In the genomic region with DNA sequence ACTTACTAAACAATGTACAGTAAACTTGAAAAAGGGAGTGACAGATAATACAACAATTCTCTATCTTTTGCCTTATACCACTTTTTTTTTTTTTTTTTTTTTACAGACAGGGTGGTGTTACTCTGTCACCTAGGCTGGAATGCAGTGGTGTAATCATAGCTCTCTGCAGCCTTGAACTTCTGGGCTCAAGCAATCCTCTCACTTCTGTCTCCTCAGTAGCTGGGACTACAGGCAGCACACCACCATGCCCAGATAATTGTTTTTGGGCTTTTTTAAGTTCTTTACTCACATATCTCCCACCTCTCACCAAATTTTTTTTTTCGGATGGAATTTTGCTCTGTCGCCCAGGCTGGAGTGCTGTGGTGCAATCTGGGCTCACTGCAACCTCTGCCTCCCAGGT, we compare ENCODE assay signal across 28 cellular contexts.
"Had no signal": no experiment of that assay in that cellular context is flagged by ENCODE, and none has a peak within 500 bp of the region (broad histone marks: within the 10 kb centered on the region; RNA-seq: fewer than 3 reads in every experiment).

No MANE protein-coding gene starts in this region.

- DNase-seq: activated CD4-positive, alpha-beta memory T cell treated with anti-CD3 and anti-CD28 coated beads for 36 hours; activated CD4-positive, alpha-beta T cell treated with anti-CD3 and anti-CD28 coated beads for 1 hour; activated CD4-positive, alpha-beta T cell treated with anti-CD3 and anti-CD28 coated beads for 48 hours; activated CD8-positive, alpha-beta memory T cell treated with anti-CD3 and anti-CD28 coated beads, Interleukin-2, amount 10 ng/mL, durations not matched to agents 7 days and 5 days; activated CD8-positive, alpha-beta memory T cell treated with anti-CD3 and anti-CD28 coated beads, Interleukin-2, amount 50 U/mL, for 4 hours; activated CD8-positive, alpha-beta T cell treated with anti-CD3 and anti-CD28 coated beads, Interleukin-2, amount 10 ng/mL, durations not matched to agents 7 days and 5 days; activated effector memory CD4-positive, alpha-beta T cell treated with anti-CD3 and anti-CD28 coated beads, Interleukin-2, amount 50 U/mL, for 16 hours; activated naive CD4-positive, alpha-beta T cell treated with anti-CD3 and anti-CD28 coated beads for 36 hours; activated naive CD8-positive, alpha-beta T cell treated with anti-CD3 and anti-CD28 coated beads for 36 hours; activated naive CD8-positive, alpha-beta T cell treated with anti-CD3 and anti-CD28 coated beads, Interleukin-2, amount 50 U/mL, for 24 hours; activated T-cell treated with anti-CD3 and anti-CD28 coated beads, Interleukin-2, amount 50 U/mL, for 1 hour; activated T-cell treated with anti-CD3 and anti-CD28 coated beads, Interleukin-2, amount 50 U/mL, for 48 hours; amygdala; aorta; body of pancreas; caudate nucleus; colonic mucosa; effector CD8-positive, alpha-beta T cell; esophagus squamous epithelium; foreskin melanocyte; T-helper 1 cell; T-helper 17 cell had no signal

- ATAC-seq: activated CD8-positive, alpha-beta memory T cell treated with anti-CD3 and anti-CD28 coated beads, Interleukin-2, amount 10 ng/mL, durations not matched to agents 7 days and 5 days; activated CD8-positive, alpha-beta T cell treated with anti-CD3 and anti-CD28 coated beads, Interleukin-2, amount 10 ng/mL, durations not matched to agents 7 days and 5 days; activated naive CD8-positive, alpha-beta T cell treated with anti-CD3 and anti-CD28 coated beads, Interleukin-2, amount 50 U/mL, for 24 hours; body of pancreas; gastroesophageal sphincter; T-helper 17 cell; WTC11 had no signal

- H3K36me3 ChIP-seq: adrenal gland, colonic mucosa, esophagus squamous epithelium, gastroesophageal sphincter had no signal

- H3K4me1 ChIP-seq: adrenal gland, esophagus squamous epithelium had no signal

- H3K4me3 ChIP-seq: adrenal gland, body of pancreas, colonic mucosa, esophagus squamous epithelium, gastroesophageal sphincter had no signal

- H3K9me3 ChIP-seq: adrenal gland, body of pancreas, colonic mucosa, esophagus squamous epithelium, gastroesophageal sphincter had no signal

- FAIRE-seq: endometrium, endothelial cell of umbilical vein had no signal

- H3K27ac ChIP-seq: adrenal gland, body of pancreas, colonic mucosa, epithelial cell of prostate, esophagus squamous epithelium, gastroesophageal sphincter had no signal

- H3K27me3 ChIP-seq: adrenal gland, body of pancreas, colonic mucosa, esophagus squamous epithelium, gastroesophageal sphincter had no signal
